8 cellular contexts compared by ENCODE assay signal in the genomic region with DNA sequence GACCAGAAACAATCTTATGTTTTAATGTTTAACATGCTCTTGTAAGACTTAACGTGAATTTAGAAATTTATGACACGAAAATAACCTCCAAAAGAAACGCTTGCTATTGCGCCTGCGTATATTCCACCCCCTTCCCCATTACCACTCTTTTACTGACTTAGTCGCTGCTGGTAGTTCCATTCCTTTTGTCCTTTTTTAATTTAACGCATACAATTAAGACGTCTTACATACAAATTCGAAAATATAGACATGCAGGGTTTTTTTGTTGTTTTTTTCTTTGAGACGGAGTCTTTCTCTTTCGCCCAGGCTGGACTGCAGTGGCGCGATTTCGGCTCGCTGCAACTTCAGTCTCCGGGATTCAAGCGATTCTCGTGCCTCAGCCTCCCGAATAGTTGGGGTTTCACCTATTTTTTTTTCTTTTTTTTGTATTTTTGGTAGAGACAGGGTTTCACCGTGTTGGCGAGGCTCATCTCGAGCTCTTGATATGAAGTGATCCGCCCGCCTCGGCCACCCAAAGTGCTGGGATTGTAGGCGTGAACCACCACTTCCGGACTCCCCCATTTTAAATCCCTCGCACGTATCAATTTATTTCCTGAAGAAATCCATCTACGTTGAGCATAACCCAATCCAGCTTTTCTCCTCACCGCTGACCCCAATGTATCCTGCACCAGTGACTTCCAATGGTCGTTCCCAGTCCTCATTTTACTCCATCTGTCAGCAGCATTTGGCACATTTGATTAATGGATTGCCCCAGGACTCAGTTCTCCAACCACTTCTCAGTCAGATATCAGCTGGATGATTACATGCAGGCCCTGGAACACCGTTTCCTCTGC. TPM values are rescaled to one million over a fixed set of nuclear protein-coding genes. Genes with fewer than 3 reads are reported as not detected.
A peak's percentile ranks its signal among the peaks of the same experiment; 100 is the strongest.
DNase-seq lines count a peak whose midpoint lies in the region; ATAC-seq and TF ChIP-seq lines count a peak whose summit lies in the region.

No MANE protein-coding gene starts in this region.

- 100% methylated on average over 4 of the region's 33 CpGs for WGBS in trophoblast cell (ENCODE audit: extremely low coverage, insufficient coverage, insufficient read length)

- no peaks in the 10 kb centered on the region for H3K4me1 ChIP-seq in trophoblast cell (ENCODE audit: control insufficient read depth in 1 of 2, insufficient read depth in 2 of 2, low read length in 2 of 2)

- H3K79me2 ChIP-seq in trophoblast cell (ENCODE audit: control insufficient read depth, insufficient read depth, low read length, poor library complexity) = peaks cover 5% of the 10 kb centered on the region

- no peaks in the 10 kb centered on the region for H3K9me3 ChIP-seq in trophoblast cell (ENCODE audit: insufficient read depth, low read depth, low read length)

- H3K36me3 Mint-ChIP-seq in activated naive CD4-positive, alpha-beta T cell treated with anti-CD3 and anti-CD28 coated beads, Interleukin-2, amount 50 U/mL, for 72 hours = peaks cover 40 to 56% of the 10 kb centered on the region in 2 donors

- no peak overlapping the region for H3K4me3 ChIP-seq in trophoblast cell (ENCODE audit: low read depth, low read length)

- H4K91ac ChIP-seq in trophoblast cell (ENCODE audit: low read depth, low read length) = no peak overlapping the region

- H3K36me3 ChIP-seq in trophoblast cell (ENCODE audit: control insufficient read depth in 1 of 2, insufficient read depth in 2 of 2, low read length in 2 of 2) = peaks cover 0 to 2% of the 10 kb centered on the region in 2 experiments

- peak overlapping the region; percentile 28 for H4K12ac ChIP-seq in trophoblast cell (ENCODE audit: low read depth, low read length)

- H3K18ac ChIP-seq in trophoblast cell (ENCODE audit: low read length) = no peak overlapping the region

- no peak overlapping the region for H3K27ac ChIP-seq in trophoblast cell (ENCODE audit: low read depth, low read length)

- no peak overlapping the region for H3K14ac ChIP-seq in trophoblast cell (ENCODE audit: low read length)

- H2BK5ac ChIP-seq in trophoblast cell (ENCODE audit: low read depth, low read length, poor library complexity) = no peak overlapping the region

- H3K4ac ChIP-seq in trophoblast cell (ENCODE audit: low read depth, low read length) = no peak overlapping the region

- peak overlapping the region; percentile 18 for H2AFZ ChIP-seq in trophoblast cell (ENCODE audit: insufficient read depth, low read length, poor library complexity)

- no peak overlapping the region for H2AK5ac ChIP-seq in trophoblast cell (ENCODE audit: low read length)

- H3K9me3 Mint-ChIP-seq in activated naive CD4-positive, alpha-beta T cell treated with anti-CD3 and anti-CD28 coated beads, Interleukin-2, amount 50 U/mL, for 72 hours = peaks cover 3 to 5% of the 10 kb centered on the region in 2 donors

- DNase-seq in D341Med (ENCODE audit: low spot score) (peak; percentile 60), glomerular visceral epithelial cell (ENCODE audit: extremely low spot score) (peak; percentile 33), trophoblast cell (no peak), islet precursor cell (no peak)
- DNase-seq in activated naive CD4-positive, alpha-beta T cell treated with anti-CD3 and anti-CD28 coated beads, Interleukin-2, amount 50 U/mL, for 72 hours (ENCODE audit: low spot score in 2 of 2) = peak in 1 of 2 donors; percentile 71

- H3K4me2 ChIP-seq in trophoblast cell (ENCODE audit: low read length) = peak overlapping the region; percentile 57

- H3K9ac ChIP-seq in trophoblast cell (ENCODE audit: low read length) = no peak overlapping the region

- no peaks in the 10 kb centered on the region for H3K27me3 ChIP-seq in trophoblast cell (ENCODE audit: insufficient read depth, low read length)

- no peak overlapping the region for H3K23ac ChIP-seq in trophoblast cell (ENCODE audit: low read length)

- H2BK12ac ChIP-seq in trophoblast cell (ENCODE audit: low read length) = no peak overlapping the region

- ATAC-seq in GM19455 (IDR thresholded peaks at IDR 0.05; ENCODE audit: unreplicated experiment) = peak; percentile 35
- peak; percentile 33 for ATAC-seq in HG03520 (IDR thresholded peaks at IDR 0.05; ENCODE audit: unreplicated experiment)
- ATAC-seq in activated naive CD4-positive, alpha-beta T cell treated with anti-CD3 and anti-CD28 coated beads, Interleukin-2, amount 50 U/mL, for 72 hours = peak; percentile 38 to 48

- peak overlapping the region; percentile 66 for H4K8ac ChIP-seq in trophoblast cell (ENCODE audit: low read depth, low read length)

- peak overlapping the region; percentile 99 to 100 for H3K27ac Mint-ChIP-seq in activated naive CD4-positive, alpha-beta T cell treated with anti-CD3 and anti-CD28 coated beads, Interleukin-2, amount 50 U/mL, for 72 hours

- no peak overlapping the region for H2BK120ac ChIP-seq in trophoblast cell (ENCODE audit: insufficient read depth, low read length, poor library complexity)

- peaks cover 6% of the 10 kb centered on the region for H3K79me1 ChIP-seq in trophoblast cell (ENCODE audit: low read length)

TF ChIP-seq in PFSK-1, 5 proteins besides CTCF, POLR2A, EP300 and RAD21:
- TF ChIP-seq REST (IDR thresholded peaks at IDR 0.05; ENCODE audit: insufficient read depth in 1 of 2, low read depth in 2 of 2, low read length in 2 of 2) = no peak
- TF ChIP-seq SIN3A (IDR thresholded peaks at IDR 0.05; ENCODE audit: borderline replicate concordance, insufficient read depth, low read length) = 0 out of 2 replicates have a peak, but pooled peaks have one; percentile 28

RNA-seq across cellular contexts. Expression of gene MED7, which starts 0.7 kb away (rescaled TPM):
- polyA plus RNA-seq in PFSK-1 (2012; ENCODE audit: insufficient read length, low read depth) = 4.4 TPM
- total RNA-seq in activated naive CD4-positive, alpha-beta T cell treated with anti-CD3 and anti-CD28 coated beads, Interleukin-2, amount 50 U/mL, for 72 hours = 10 to 100 TPM; 16.9 to 21.7 TPM
- polyA plus RNA-seq in trophoblast cell (2013) = 8.6 and 8.9 TPM in 2 replicates

RNA-seq across cellular contexts. Expression of gene GARIN3, which starts 22.7 kb away (rescaled TPM):
- polyA plus RNA-seq in PFSK-1 (2012; ENCODE audit: insufficient read length, low read depth) = not detected
- total RNA-seq in activated naive CD4-positive, alpha-beta T cell treated with anti-CD3 and anti-CD28 coated beads, Interleukin-2, amount 50 U/mL, for 72 hours = under 1 TPM; 0.46 to 0.47 TPM
- polyA plus RNA-seq in trophoblast cell (2013) = not detected in 2 replicates

RNA-seq across cellular contexts. Expression of gene HAVCR2, which starts 34.5 kb away (rescaled TPM):
- 0.26 TPM for polyA plus RNA-seq in PFSK-1 (2012; ENCODE audit: insufficient read length, low read depth)
- 10 to 100 TPM; 34.4 to 52.2 TPM for total RNA-seq in activated naive CD4-positive, alpha-beta T cell treated with anti-CD3 and anti-CD28 coated beads, Interleukin-2, amount 50 U/mL, for 72 hours
- polyA plus RNA-seq in trophoblast cell (2013) = 0.60 and 0.67 TPM in 2 replicates

RNA-seq across cellular contexts. Expression of gene ITK, which starts 37.3 kb away (rescaled TPM):
- polyA plus RNA-seq in PFSK-1 (2012; ENCODE audit: insufficient read length, low read depth) = not detected
- total RNA-seq in activated naive CD4-positive, alpha-beta T cell treated with anti-CD3 and anti-CD28 coated beads, Interleukin-2, amount 50 U/mL, for 72 hours = 100 to 1,000 TPM; 203 to 308 TPM
- not detected in 2 replicates for polyA plus RNA-seq in trophoblast cell (2013)

Comparison
In these comparisons a context has a peak if more than half of its experiments do, and no peak if none do; other contexts are left out.
1. DNase-seq: peak in D341Med (single experiment) and glomerular visceral epithelial cell (single experiment); none in trophoblast cell (0 of 2) and islet precursor cell (single experiment).
2. Peak in every context shown above with its lines, with median percentiles within 50 percentile points of each other: ATAC-seq.